12 cellular contexts compared by ENCODE assay signal in the genomic region with DNA sequence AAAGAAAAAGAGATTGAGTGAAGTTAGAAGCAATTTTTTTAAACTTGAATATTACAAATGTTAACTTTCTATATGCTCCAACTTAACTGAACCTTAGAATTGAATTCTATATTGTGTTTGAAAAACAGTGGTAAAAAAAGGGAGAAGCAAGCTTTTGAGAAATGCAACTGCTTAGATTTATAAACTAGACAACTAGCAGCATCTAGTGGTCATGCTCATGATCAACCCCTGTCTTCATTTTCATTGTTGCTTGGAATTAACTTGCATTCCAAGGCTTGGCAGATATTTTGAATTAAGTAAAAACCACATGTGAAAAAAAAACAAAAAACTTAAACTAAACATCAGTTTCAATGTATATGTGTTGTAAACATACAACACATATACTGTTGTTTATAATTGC.
DNase-seq lines count a peak whose midpoint lies in the region; ATAC-seq and TF ChIP-seq lines count a peak whose summit lies in the region.
"Had no signal": no experiment of that assay in that cellular context is flagged by ENCODE, and none has a peak within 500 bp of the region (broad histone marks: within the 10 kb centered on the region; RNA-seq: fewer than 3 reads in every experiment).

No MANE protein-coding gene starts in this region.

- H3K4me1 ChIP-seq in MM.1S (ENCODE audit: low read length) = no peaks in the 10 kb centered on the region
- H3K4me1 ChIP-seq: HAP-1, SJSA1 had no signal

- no peaks in the 10 kb centered on the region for H3K9me3 ChIP-seq in MM.1S (replicated peaks; ENCODE audit: insufficient read depth, low read length)
- H3K9me3 ChIP-seq: HAP-1, SJSA1 had no signal

- no peaks in the 10 kb centered on the region for H3K9me2 ChIP-seq in MM.1S (replicated peaks; ENCODE audit: insufficient read depth, low read length)

- TF ChIP-seq CTCF in MM.1S (IDR thresholded peaks at IDR 0.05; ENCODE audit: low read length) (peak; percentile 37), nephron progenitor cell (IDR thresholded peaks at IDR 0.05) (peak; percentile 52)

- no peaks in the 10 kb centered on the region for H3K27me3 ChIP-seq in MM.1S (replicated peaks; ENCODE audit: insufficient read depth, low read length)
- H3K27me3 ChIP-seq: SJSA1 had no signal

- H2AFZ ChIP-seq in MM.1S (ENCODE audit: low read length) = no peak overlapping the region

- H3K36me3 Mint-ChIP-seq in nephron progenitor cell (ENCODE audit: low read depth) = no peaks in the 10 kb centered on the region
- H3K36me3 Mint-ChIP-seq in activated T-helper 17 cell treated with anti-CD3 and anti-CD28 coated beads, Interleukin-2, amount 50 U/mL, for 72 hours (ENCODE audit: low read depth) = peaks cover 44% of the 10 kb centered on the region

- no peaks in the 10 kb centered on the region for H3K27me3 Mint-ChIP-seq in nephron progenitor cell (ENCODE audit: low read depth, poor library complexity)
- H3K27me3 Mint-ChIP-seq in activated T-helper 17 cell treated with anti-CD3 and anti-CD28 coated beads, Interleukin-2, amount 50 U/mL, for 72 hours = no peaks in the 10 kb centered on the region
- H3K27me3 Mint-ChIP-seq: central memory CD8-positive, alpha-beta T cell had no signal

- H3K27ac Mint-ChIP-seq in nephron progenitor cell = no peak overlapping the region
- no peak overlapping the region for H3K27ac Mint-ChIP-seq in activated T-helper 17 cell treated with anti-CD3 and anti-CD28 coated beads, Interleukin-2, amount 50 U/mL, for 72 hours

- peak; percentile 20 for DNase-seq in EL
- no peak for DNase-seq in MM.1S
- peak; percentile 34 for DNase-seq in cerebellar cortex (ENCODE audit: low spot score)
- DNase-seq in nephron progenitor cell = no peak
- no peak for DNase-seq in UCSD-AML1 (lab: John Stamatoyannopoulos, UW; ENCODE audit: unreplicated experiment)

- H3K4me2 ChIP-seq in MM.1S (ENCODE audit: low read depth, low read length) = no peak overlapping the region

- H3F3A ChIP-seq in MM.1S (ENCODE audit: insufficient read depth, low read length) = no peaks in the 10 kb centered on the region

- no peaks in the 10 kb centered on the region for H3K36me3 ChIP-seq in MM.1S (replicated peaks; ENCODE audit: insufficient read depth, low read length)
- H3K36me3 ChIP-seq: HAP-1, SJSA1 had no signal

- H3K4me3 Mint-ChIP-seq in nephron progenitor cell = no peak overlapping the region
- H3K4me3 Mint-ChIP-seq in activated T-helper 17 cell treated with anti-CD3 and anti-CD28 coated beads, Interleukin-2, amount 50 U/mL, for 72 hours = no peak overlapping the region
- H3K4me3 Mint-ChIP-seq: central memory CD8-positive, alpha-beta T cell had no signal

- no peaks in the 10 kb centered on the region for H4K20me1 ChIP-seq in MM.1S (ENCODE audit: insufficient read depth, low read length)

- no peak for ATAC-seq in activated T-helper 17 cell treated with anti-CD3 and anti-CD28 coated beads, Interleukin-2, amount 50 U/mL, for 72 hours (replicated peaks)
- no peak for ATAC-seq in GM18867 (IDR thresholded peaks at IDR 0.05; ENCODE audit: unreplicated experiment)
- ATAC-seq in HG03469 (IDR thresholded peaks at IDR 0.05; ENCODE audit: unreplicated experiment) = no peak

- H3K9ac ChIP-seq in MM.1S (ENCODE audit: low read length) = no peak overlapping the region

- H3K4me3 ChIP-seq in MM.1S (ENCODE audit: low read length) = no peak overlapping the region
- H3K4me3 ChIP-seq: HAP-1, SJSA1, skin epidermis had no signal

- H3K4me1 Mint-ChIP-seq in nephron progenitor cell = no peaks in the 10 kb centered on the region
- no peaks in the 10 kb centered on the region for H3K4me1 Mint-ChIP-seq in activated T-helper 17 cell treated with anti-CD3 and anti-CD28 coated beads, Interleukin-2, amount 50 U/mL, for 72 hours
- H3K4me1 Mint-ChIP-seq: central memory CD8-positive, alpha-beta T cell had no signal

- H3K9me3 Mint-ChIP-seq in nephron progenitor cell = peaks cover 16% of the 10 kb centered on the region
- peaks cover 24% of the 10 kb centered on the region for H3K9me3 Mint-ChIP-seq in activated T-helper 17 cell treated with anti-CD3 and anti-CD28 coated beads, Interleukin-2, amount 50 U/mL, for 72 hours

- H3K79me2 ChIP-seq in MM.1S (ENCODE audit: low read length) = no peaks in the 10 kb centered on the region

- no peak overlapping the region for H3K27ac ChIP-seq in MM.1S (ENCODE audit: low read length)
- H3K27ac ChIP-seq: SJSA1, skin epidermis had no signal

Comparison
In these comparisons a context has a peak if more than half of its experiments do, and no peak if none do; other contexts are left out.
1. DNase-seq: peak in EL (single experiment) and cerebellar cortex (single experiment); none in MM.1S (single experiment), nephron progenitor cell (single experiment) and UCSD-AML1 (single experiment).